21 cellular contexts compared by ENCODE assay signal in the genomic region with DNA sequence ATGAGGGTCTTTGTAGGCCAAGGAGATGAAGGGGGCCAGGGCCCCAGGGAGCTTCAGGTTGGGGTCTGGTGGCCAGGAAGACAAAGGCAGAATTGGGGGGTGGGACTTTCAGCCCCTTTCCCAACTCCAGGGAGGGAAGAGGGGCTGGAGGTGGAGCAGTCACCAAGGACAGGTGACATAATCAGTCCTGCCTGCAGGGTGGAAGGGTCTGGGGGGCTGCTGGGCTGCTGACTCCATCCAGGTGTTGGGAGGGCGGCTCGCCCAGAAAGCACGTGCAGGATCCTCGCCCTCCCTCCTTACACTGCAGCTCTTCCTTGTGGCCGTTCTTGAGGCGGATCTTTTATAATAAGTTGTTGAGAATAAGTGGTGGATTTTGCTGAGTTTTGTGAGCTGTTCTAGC.
"Had no signal": no experiment of that assay in that cellular context is flagged by ENCODE, and none has a peak within 500 bp of the region (broad histone marks: within the 10 kb centered on the region; RNA-seq: fewer than 3 reads in every experiment).

No MANE protein-coding gene starts in this region.

- H3K36me3 ChIP-seq: prostate gland, right atrium auricular region, suprapubic skin, vagina had no signal

- H3K27ac Mint-ChIP-seq: activated CD4-positive, alpha-beta memory T cell treated with anti-CD3 and anti-CD28 coated beads for 36 hours; activated naive CD8-positive, alpha-beta T cell treated with anti-CD3 and anti-CD28 coated beads, Interleukin-2, amount 10 ng/mL, durations not matched to agents 7 days and 5 days; activated T-helper 1 cell treated with anti-CD3 and anti-CD28 coated beads, Interleukin-12 subunit alpha, Interleukin-12 subunit beta, Interleukin-2, Interleukin-4 antibody, amounts not matched to agents 30 ng/mL and 10 ng/mL and 1 ng/mL, durations not matched to agents 14 hours and 24 hours and 36 hours; effector memory CD8-positive, alpha-beta T cell; WTC11 had no signal

- H3K4me3 ChIP-seq: hepatocyte, prostate gland, right atrium auricular region, skin epidermis, suprapubic skin, vagina had no signal

- DNase-seq: activated CD4-positive, alpha-beta memory T cell treated with anti-CD3 and anti-CD28 coated beads for 36 hours; activated CD4-positive, alpha-beta T cell treated with anti-CD3 and anti-CD28 coated beads for 4 hours; activated naive CD8-positive, alpha-beta T cell treated with anti-CD3 and anti-CD28 coated beads, Interleukin-2, amount 10 ng/mL, durations not matched to agents 7 days and 5 days; activated T-cell treated with anti-CD3 and anti-CD28 coated beads for 4 hours; effector memory CD8-positive, alpha-beta T cell; foreskin fibroblast; left cardiac atrium; stimulated activated CD4-positive, alpha-beta T cell treated with anti-CD3 and anti-CD28 coated beads, Interleukin-15, amount 100 ng/mL, for 24 hours; stimulated activated CD4-positive, alpha-beta T cell treated with anti-CD3 and anti-CD28 coated beads, Interleukin-2, amount 100 ng/mL, for 48 hours; stimulated activated naive CD8-positive, alpha-beta T cell treated with anti-CD3 and anti-CD28 coated beads, Interleukin-15, amount 100 ng/mL, for 72 hours; T-helper 2 cell; trophoblast cell had no signal

- H3K36me3 Mint-ChIP-seq: activated CD4-positive, alpha-beta memory T cell treated with anti-CD3 and anti-CD28 coated beads for 36 hours; activated naive CD8-positive, alpha-beta T cell treated with anti-CD3 and anti-CD28 coated beads, Interleukin-2, amount 10 ng/mL, durations not matched to agents 7 days and 5 days; WTC11 had no signal

- H3K4me1 ChIP-seq: right atrium auricular region had no signal

- H3K27ac ChIP-seq: epithelial cell of prostate, hepatocyte, right atrium auricular region, skin epidermis, suprapubic skin, vagina had no signal

- H3K4me1 Mint-ChIP-seq: stimulated activated naive CD8-positive, alpha-beta T cell treated with anti-CD3 and anti-CD28 coated beads, Interleukin-15, amount 100 ng/mL, for 72 hours had no signal

- ATAC-seq: effector memory CD8-positive, alpha-beta T cell; left cardiac atrium; stimulated activated naive CD8-positive, alpha-beta T cell treated with anti-CD3 and anti-CD28 coated beads, Interleukin-15, amount 100 ng/mL, for 72 hours had no signal

- H3K27me3 ChIP-seq: right atrium auricular region, vagina had no signal

- H3K4me3 Mint-ChIP-seq: activated CD4-positive, alpha-beta memory T cell treated with anti-CD3 and anti-CD28 coated beads for 36 hours; activated naive CD8-positive, alpha-beta T cell treated with anti-CD3 and anti-CD28 coated beads, Interleukin-2, amount 10 ng/mL, durations not matched to agents 7 days and 5 days; activated T-helper 1 cell treated with anti-CD3 and anti-CD28 coated beads, Interleukin-12 subunit alpha, Interleukin-12 subunit beta, Interleukin-2, Interleukin-4 antibody, amounts not matched to agents 30 ng/mL and 10 ng/mL and 1 ng/mL, durations not matched to agents 14 hours and 24 hours and 36 hours; effector memory CD8-positive, alpha-beta T cell; stimulated activated naive CD8-positive, alpha-beta T cell treated with anti-CD3 and anti-CD28 coated beads, Interleukin-15, amount 100 ng/mL, for 72 hours; WTC11 had no signal

- H3K9me3 ChIP-seq: prostate gland, right atrium auricular region, suprapubic skin, vagina had no signal

- H3K9me3 Mint-ChIP-seq: activated CD4-positive, alpha-beta memory T cell treated with anti-CD3 and anti-CD28 coated beads for 36 hours; activated naive CD8-positive, alpha-beta T cell treated with anti-CD3 and anti-CD28 coated beads, Interleukin-2, amount 10 ng/mL, durations not matched to agents 7 days and 5 days; activated T-helper 1 cell treated with anti-CD3 and anti-CD28 coated beads, Interleukin-12 subunit alpha, Interleukin-12 subunit beta, Interleukin-2, Interleukin-4 antibody, amounts not matched to agents 30 ng/mL and 10 ng/mL and 1 ng/mL, durations not matched to agents 14 hours and 24 hours and 36 hours; effector memory CD8-positive, alpha-beta T cell; stimulated activated naive CD8-positive, alpha-beta T cell treated with anti-CD3 and anti-CD28 coated beads, Interleukin-15, amount 100 ng/mL, for 72 hours; WTC11 had no signal
